In the genomic region with DNA sequence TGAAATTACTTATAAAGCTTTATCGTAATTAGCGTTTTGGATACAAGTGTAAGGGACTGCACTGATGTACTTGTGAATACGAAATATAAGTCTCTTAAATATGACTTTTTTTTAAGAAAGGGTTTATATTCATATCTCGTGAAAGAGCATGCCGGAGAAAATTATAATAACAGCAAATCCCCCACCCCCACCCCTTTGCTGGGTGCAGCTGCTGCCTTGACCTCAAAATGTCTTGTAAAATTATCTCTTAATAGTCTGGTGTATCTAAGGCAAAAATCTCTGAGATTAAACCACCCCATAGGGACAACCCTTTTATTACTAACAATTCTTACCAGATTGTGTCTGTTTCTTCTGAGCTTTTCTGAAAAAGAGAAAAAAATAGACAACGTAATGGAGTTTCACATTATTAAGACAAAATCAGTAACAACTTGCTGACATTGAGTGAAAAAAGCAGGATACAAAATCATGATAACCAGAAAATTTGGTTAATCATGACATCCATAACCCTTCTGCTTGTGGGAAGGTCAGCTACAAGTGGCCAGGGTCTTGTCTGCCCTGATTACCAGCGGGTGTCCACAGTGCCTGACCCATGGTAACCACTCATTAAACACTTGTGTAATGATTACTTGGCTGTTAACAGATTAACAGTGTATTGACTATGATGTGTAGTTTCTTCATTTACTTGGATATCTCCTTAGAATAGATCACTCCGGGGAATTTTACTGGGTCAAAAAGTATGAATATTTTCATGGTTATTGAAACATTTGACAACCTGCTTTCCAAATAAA, we compare ENCODE assay signal across 8 cellular contexts. TPM values are rescaled to one million over a fixed set of nuclear protein-coding genes. Genes with fewer than 3 reads are reported as not detected.
A peak's percentile ranks its signal among the peaks of the same experiment; 100 is the strongest.
DNase-seq lines count a peak whose midpoint lies in the region; ATAC-seq, FAIRE-seq and TF ChIP-seq lines count a peak whose summit lies in the region.

No MANE protein-coding gene starts in this region.

- H3K36me3 ChIP-seq in PC-9 (ENCODE audit: low read depth), result 0 out of 2 replicates have a peak, but pooled peaks cover 5% of the 10 kb centered on the region
- no peaks in the 10 kb centered on the region for H3K36me3 ChIP-seq in pancreas
- no peaks in the 10 kb centered on the region for H3K36me3 ChIP-seq in thyroid gland

- H3K9me3 ChIP-seq in PC-9 (ENCODE audit: insufficient read depth, low read depth), result no peaks in the 10 kb centered on the region
- no peaks in the 10 kb centered on the region for H3K9me3 ChIP-seq in pancreas
- no peaks in the 10 kb centered on the region for H3K9me3 ChIP-seq in thyroid gland

- no peaks in the 10 kb centered on the region for H4K20me1 ChIP-seq in PC-9 (ENCODE audit: insufficient read depth)

- H3K27ac ChIP-seq in PC-9 (no peak overlapping the region), pancreas (peak overlapping the region in 1 of 4 donors; percentile 92), substantia nigra (ENCODE audit: low read depth, low read length, poor library complexity, severe bottlenecking) (no peak overlapping the region), thyroid gland (no peak overlapping the region)

- peak overlapping the region; percentile 89 for H3K4me2 ChIP-seq in PC-9

- ATAC-seq in pancreas, result no peak

- no peaks in the 10 kb centered on the region for H3K9me2 ChIP-seq in PC-9 (ENCODE audit: insufficient read depth)

- H3K4me3 ChIP-seq in PC-9 (peak overlapping the region; percentile 99), epithelial cell of proximal tubule (ENCODE audit: low read depth, low read length) (peak overlapping the region; percentile 92), pancreas (peak overlapping the region in 3 of 4 donors; percentile 74 to 83 (median 81)), thyroid gland (replicated peaks in 1 of 3) (no peak overlapping the region)

- H3F3A ChIP-seq in PC-9 (ENCODE audit: insufficient read depth, low read depth), result peaks cover 8% of the 10 kb centered on the region; the same call in 1 of the 2 replicates

- POLR2A ChIA-PET in PC-9 (lab: Charles Lee; ENCODE audit: unreplicated experiment), result no interaction called here

- WGBS in pancreas, 2 donors, result 51 to 60% methylated on average over 8 of the region's 8 CpGs
- 87 to 93% methylated on average over 8 of the region's 8 CpGs for WGBS in thyroid gland, 2 donors

- H3K27me3 ChIP-seq in PC-9 (ENCODE audit: insufficient read depth, low read depth) (no peaks in the 10 kb centered on the region), pancreas (no peaks in the 10 kb centered on the region), thyroid gland (no peaks in the 10 kb centered on the region)

- TF ChIP-seq CTCF in PC-9 (conservative IDR thresholded peaks at IDR 0.05) (no peak), epithelial cell of proximal tubule (conservative IDR thresholded peaks at IDR 0.05; ENCODE audit: low read depth, low read length) (no peak), pancreas (IDR thresholded peaks at IDR 0.05) (no peak), thyroid gland (IDR thresholded peaks at IDR 0.05) (no peak)

- H3K79me2 ChIP-seq in PC-9 (ENCODE audit: low read depth), result peaks cover 32% of the 10 kb centered on the region

- FAIRE-seq in GM19239 (lab: Jason Lieb, UNC), result peak; percentile 11
- FAIRE-seq in pancreas (lab: Jason Lieb, UNC), result no peak

- DNase-seq in GM19239 (ENCODE audit: insufficient read length, low spot score) (no peak), PC-9 (no peak), epithelial cell of proximal tubule (ENCODE audit: low read depth) (no peak), pancreas (no peak), substantia nigra (lab: John Stamatoyannopoulos, UW) (no peak), dedifferentiated amniotic fluid mesenchymal stem cell (ENCODE audit: extremely low spot score) (no peak), D341Med (ENCODE audit: low spot score) (no peak), thyroid gland (no peak)

- no peak for TF ChIP-seq POLR2A in thyroid gland (IDR thresholded peaks at IDR 0.05)

- CTCF ChIA-PET in PC-9 (lab: Charles Lee), result interaction anchor here (0.7 kb wide), 1 partner anchor 184 kb away, joined by 3 read pairs; no protein-coding TSS in a partner anchor

- peak overlapping the region; percentile 97; the same call in 1 of the 2 replicates for H2AFZ ChIP-seq in PC-9

- no TSS peak for BruUV-seq in PC-9 (replicated peaks; lab: Mats Ljungman, UMichigan)

- peaks cover 31% of the 10 kb centered on the region for H3K4me1 ChIP-seq in PC-9 (replicated peaks; ENCODE audit: insufficient read depth)
- peaks cover 10 to 17% (median 14%) of the 10 kb centered on the region in 3 donors for H3K4me1 ChIP-seq in pancreas
- peaks cover 20 to 26% of the 10 kb centered on the region in 2 donors for H3K4me1 ChIP-seq in thyroid gland

- intact Hi-C loops in PC-9 (cut with micrococcal nuclease; ENCODE audit: unreplicated experiment) (loop anchor here (5.0 to 10.0 kb wide), 3 partner anchors 51 to 216 kb away; a partner anchor contains a TSS), pancreas (cut with DNase I) (loop anchor here in 1 of 3 donors (10.0 kb wide), 1 partner anchor 48 kb away; no protein-coding TSS in a partner anchor), thyroid gland (cut with DNase I) (loop anchor here (10.0 kb wide), 2 partner anchors 58 to 218 kb away; no protein-coding TSS in a partner anchor)

RNA-seq across cellular contexts. Expression of a gene that starts 1.5 kb away (rescaled TPM):
- total RNA-seq in PC-9 (2021) (24.0 and 32.1 TPM in 2 replicates), epithelial cell of proximal tubule (27.8 and 31.0 TPM in 2 replicates), pancreas (10 to 100 TPM in 5 of 6 donors, 1 to 10 TPM in 1; 8.1 to 13.9 (median 11.2) TPM), thyroid gland (10 to 100 TPM; 25.6 to 41.9 (median 31.4) TPM)
- 10 to 100 TPM; 12.2 to 19.1 TPM for polyA plus RNA-seq in pancreas

RNA-seq across cellular contexts. Expression of a gene that starts 1.8 kb away (rescaled TPM):
- total RNA-seq in PC-9 (2021) (18.8 and 33.2 TPM in 2 replicates), epithelial cell of proximal tubule (11.2 and 17.9 TPM in 2 replicates), pancreas (10 to 100 TPM; 17.0 to 33.6 (median 20.4) TPM), thyroid gland (10 to 100 TPM; 71.7 to 89.6 (median 79.7) TPM)
- 1 to 10 TPM; 8.9 to 9.7 TPM for polyA plus RNA-seq in pancreas

Comparison
In these comparisons a context has a peak if more than half of its experiments do, and no peak if none do; other contexts are left out.
1. H3K4me3 ChIP-seq: peak in PC-9 (single experiment), epithelial cell of proximal tubule (single experiment) and pancreas (3 of 4); none in thyroid gland (0 of 3).